2 cellular contexts compared by ENCODE assay signal in the genomic region with DNA sequence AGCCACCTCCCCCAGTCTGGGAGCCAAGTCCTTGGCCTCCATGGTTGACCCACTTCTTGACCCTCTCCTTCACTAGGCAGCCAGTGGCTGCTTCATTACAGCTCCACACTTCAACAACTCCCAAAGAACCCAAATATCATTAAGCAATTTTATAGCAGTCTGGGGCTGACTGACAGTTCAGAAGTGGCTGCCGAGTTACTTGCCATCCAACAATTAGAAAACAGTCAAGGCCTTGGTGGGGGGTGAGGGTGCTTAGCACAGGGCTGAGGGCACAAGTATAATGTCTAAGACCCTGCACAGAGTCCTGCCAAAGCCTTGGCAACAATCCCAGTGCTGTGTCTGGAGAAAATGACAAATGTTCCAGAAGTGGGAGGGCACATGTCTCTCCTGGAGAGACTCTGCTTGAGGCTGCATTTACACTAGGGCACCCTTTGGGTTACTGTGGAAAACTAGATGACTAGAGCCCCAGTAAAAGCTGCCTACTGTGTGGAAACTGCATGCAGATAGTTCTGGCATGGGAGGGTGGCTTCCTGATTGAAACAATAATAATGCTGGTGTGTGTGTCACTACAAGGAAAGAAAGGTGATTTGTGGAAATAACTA.
TF ChIP-seq lines count a peak whose summit lies in the region.

No MANE protein-coding gene starts in this region.

TF ChIP-seq in HEK293T, 16 proteins besides CTCF, POLR2A, EP300 and RAD21:
- TF ChIP-seq FOXA1 (IDR thresholded peaks at IDR 0.05) (no peak), ZNF384 (IDR thresholded peaks at IDR 0.05) (no peak)
- TF ChIP-seq, protein P1, sequence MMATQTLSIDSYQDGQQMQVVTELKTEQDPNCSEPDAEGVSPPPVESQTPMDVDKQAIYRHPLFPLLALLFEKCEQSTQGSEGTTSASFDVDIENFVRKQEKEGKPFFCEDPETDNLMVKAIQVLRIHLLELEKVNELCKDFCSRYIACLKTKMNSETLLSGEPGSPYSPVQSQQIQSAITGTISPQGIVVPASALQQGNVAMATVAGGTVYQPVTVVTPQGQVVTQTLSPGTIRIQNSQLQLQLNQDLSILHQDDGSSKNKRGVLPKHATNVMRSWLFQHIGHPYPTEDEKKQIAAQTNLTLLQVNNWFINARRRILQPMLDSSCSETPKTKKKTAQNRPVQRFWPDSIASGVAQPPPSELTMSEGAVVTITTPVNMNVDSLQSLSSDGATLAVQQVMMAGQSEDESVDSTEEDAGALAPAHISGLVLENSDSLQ (IDR thresholded peaks at IDR 0.05) = peak; percentile 76

TF ChIP-seq in H1, 55 proteins besides CTCF, POLR2A, EP300 and RAD21:
- TF ChIP-seq BACH1 (IDR thresholded peaks at IDR 0.05; ENCODE audit: low read length) (no peak), SIX5 (IDR thresholded peaks at IDR 0.05; ENCODE audit: low read depth, low read length) (no peak), CHD2 (IDR thresholded peaks at IDR 0.05; ENCODE audit: low read length) (no peak), CTBP2 (IDR thresholded peaks at IDR 0.05; ENCODE audit: borderline replicate concordance, insufficient read depth, insufficient read length, low read length) (no peak)
